ENCODE assay signal across 10 cellular contexts in the genomic region with DNA sequence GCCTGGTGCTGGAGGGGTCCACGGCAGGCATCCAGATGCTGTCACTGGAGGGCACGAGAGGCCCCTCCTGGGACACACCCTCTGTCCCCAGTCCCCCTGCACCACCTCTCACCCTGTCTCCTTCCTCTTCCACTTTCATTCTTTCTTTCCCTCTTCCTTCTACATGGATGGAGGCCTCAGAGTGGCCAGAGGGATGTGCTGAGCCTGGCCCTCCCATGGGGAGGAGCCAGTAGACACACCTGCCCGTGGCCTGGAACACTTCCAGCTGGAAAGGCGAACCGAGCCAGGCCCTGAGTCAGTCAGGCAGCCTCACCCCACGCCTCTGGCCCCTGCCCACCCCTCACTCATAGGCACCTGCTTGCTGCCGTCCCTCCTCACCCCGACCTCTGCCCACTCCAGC. TPM values are rescaled to one million over a fixed set of nuclear protein-coding genes. Genes with fewer than 3 reads are reported as not detected.
DNase-seq lines count a peak whose midpoint lies in the region; ATAC-seq and TF ChIP-seq lines count a peak whose summit lies in the region.
"Had no signal": no experiment of that assay in that cellular context is flagged by ENCODE, and none has a peak within 500 bp of the region (broad histone marks: within the 10 kb centered on the region; RNA-seq: fewer than 3 reads in every experiment).

No MANE protein-coding gene starts in this region.

- CTCF ChIA-PET in MCF 10A (lab: Yijun Ruan, JAX): interaction anchor here (1.0 to 1.8 kb wide), 3 partner anchors 13 to 140 kb away, joined by 3 to 6 read pairs (median 4); no protein-coding TSS in a partner anchor

- POLR2A ChIA-PET in MCF 10A (lab: Yijun Ruan, JAX): interaction anchor here (0.7 to 1.6 kb wide), 5 partner anchors 10 to 105 kb away, joined by 3 to 9 read pairs (median 4); no protein-coding TSS in a partner anchor

- H3K27me3 Mint-ChIP-seq in MCF 10A (ENCODE audit: insufficient read depth, unreplicated experiment): no peaks in the 10 kb centered on the region

- no peaks in the 10 kb centered on the region for H3K9me3 Mint-ChIP-seq in MCF 10A (ENCODE audit: unreplicated experiment)

- intact Hi-C loops in MCF 10A (cut with micrococcal nuclease): no loop called here

- no peaks in the 10 kb centered on the region for H3K36me3 Mint-ChIP-seq in MCF 10A (ENCODE audit: insufficient read depth, unreplicated experiment)

- no peak overlapping the region for H3K4me3 Mint-ChIP-seq in MCF 10A (ENCODE audit: unreplicated experiment)

- peaks cover 7% of the 10 kb centered on the region for H3K4me1 Mint-ChIP-seq in MCF 10A (ENCODE audit: insufficient read depth, unreplicated experiment)

- H3K27ac Mint-ChIP-seq in MCF 10A (ENCODE audit: low read depth, unreplicated experiment): no peak overlapping the region

- TF ChIP-seq CTCF in MCF 10A (IDR thresholded peaks at IDR 0.05; ENCODE audit: unreplicated experiment): no peak

- ATAC-seq in HG03025 (IDR thresholded peaks at IDR 0.05; ENCODE audit: low FRiP score, unreplicated experiment): no peak

- BruUV-seq in MCF 10A (replicated peaks; lab: Mats Ljungman, UMichigan): no TSS peak

- DNase-seq in DMS53 treated with DMSO at 0.1 percent for 48 hours (lab: John Stamatoyannopoulos, UW; ENCODE audit: unreplicated experiment): peak; percentile 84
- peak; percentile 31 for DNase-seq in NCI-H146 treated with DMSO at 0.1 percent for 48 hours (lab: John Stamatoyannopoulos, UW; ENCODE audit: unreplicated experiment)
- DNase-seq in MCF 10A (ENCODE audit: unreplicated experiment): peak; percentile 84
- peak; percentile 83 for DNase-seq in myocyte (ENCODE audit: low read depth)
- no peak for DNase-seq in occipital lobe (lab: John Stamatoyannopoulos, UW)
- no peak for DNase-seq in SKM-1 treated with dmso at 0.1 percent for 144 hours (lab: John Stamatoyannopoulos, UW; ENCODE audit: unreplicated experiment)
- no peak for DNase-seq in dermis blood vessel endothelial cell
- DNase-seq: mesenchymal stem cell, spleen had no signal

RNA-seq across cellular contexts. Expression of gene MXI1, which starts 55.9 kb away (rescaled TPM):
- total RNA-seq in MCF 10A (2022) (16.9 and 19.5 TPM in 2 replicates), myocyte (18.5 and 22.9 TPM in 2 replicates), occipital lobe (68.2 TPM), dermis blood vessel endothelial cell (9.3 and 9.5 TPM in 2 replicates)
- polyA plus RNA-seq in myocyte (2012): 17.4 TPM

Comparison
In these comparisons a context has a peak if more than half of its experiments do, and no peak if none do; other contexts are left out.
1. DNase-seq: peak in DMS53 treated with DMSO at 0.1 percent for 48 hours (single experiment), NCI-H146 treated with DMSO at 0.1 percent for 48 hours (single experiment), MCF 10A (single experiment) and myocyte (single experiment); none in occipital lobe (single experiment), SKM-1 treated with dmso at 0.1 percent for 144 hours (single experiment) and dermis blood vessel endothelial cell (single experiment).